1 cellular context compared by ENCODE assay signal in genomic region chr20:37414133-37414532, GRCh38.
TF ChIP-seq lines count a peak whose summit lies in the region.

No MANE protein-coding gene starts in this region.

TF ChIP-seq in WTC11, 78 proteins besides CTCF, POLR2A, EP300 and RAD21 (continued from another document):
- TF ChIP-seq IRF1 (CRISPR knock-in tag; IDR thresholded peaks at IDR 0.05) (no peak), PRRX2 (CRISPR knock-in tag; IDR thresholded peaks at IDR 0.05) (no peak), JUN (CRISPR knock-in tag; IDR thresholded peaks at IDR 0.05) (no peak), OVOL2 (CRISPR knock-in tag; IDR thresholded peaks at IDR 0.05; ENCODE audit: borderline replicate concordance) (no peak), ZNF396 (CRISPR knock-in tag; IDR thresholded peaks at IDR 0.05; ENCODE audit: borderline replicate concordance) (no peak), USF2 (CRISPR knock-in tag; IDR thresholded peaks at IDR 0.05) (no peak), TCF7 (CRISPR knock-in tag; IDR thresholded peaks at IDR 0.05; ENCODE audit: low read depth) (no peak)
